17 cellular contexts compared by ENCODE assay signal in genomic region chr1:54347955-54348699, GRCh38. TPM values are rescaled to one million over a fixed set of nuclear protein-coding genes. Genes with fewer than 3 reads are reported as not detected.
DNase-seq lines count a peak whose midpoint lies in the region; ATAC-seq and TF ChIP-seq lines count a peak whose summit lies in the region.
"Had no signal": no experiment of that assay in that cellular context is flagged by ENCODE, and none has a peak within 500 bp of the region (broad histone marks: within the 10 kb centered on the region; RNA-seq: fewer than 3 reads in every experiment).

No MANE protein-coding gene starts in this region.

- DNase-seq in Caco-2 (peak; percentile 46 to 62), HuH-7.5 (ENCODE audit: low spot score) (peak; percentile 76), AML-193 (lab: John Stamatoyannopoulos, UW) (no peak), SW 1271 (lab: John Stamatoyannopoulos, UW) (no peak)
- DNase-seq in activated naive CD8-positive, alpha-beta T cell treated with anti-CD3 and anti-CD28 coated beads, Interleukin-2, amount 50 U/mL, for 24 hours = no peak
- DNase-seq in naive thymus-derived CD4-positive, alpha-beta T cell = no peak
- DNase-seq: activated naive CD4-positive, alpha-beta T cell; HCEC 1CT; kidney glomerular epithelial cell; occipital lobe; stimulated activated CD4-positive, alpha-beta T cell treated with anti-CD3 and anti-CD28 coated beads, Interleukin-2, amount 100 ng/mL, for 24 hours; stimulated activated naive CD4-positive, alpha-beta T cell had no signal

- H3K4me3 ChIP-seq in Caco-2 (ENCODE audit: low read depth, low read length) = no peak overlapping the region
- no peak overlapping the region for H3K4me3 ChIP-seq in naive thymus-derived CD4-positive, alpha-beta T cell (ENCODE audit: low read length)
- H3K4me3 ChIP-seq: SJSA1 had no signal

- no peak overlapping the region for H3K4me3 Mint-ChIP-seq in Caco-2 (ENCODE audit: unreplicated experiment)
- H3K4me3 Mint-ChIP-seq in activated naive CD8-positive, alpha-beta T cell treated with anti-CD3 and anti-CD28 coated beads, Interleukin-2, amount 50 U/mL, for 24 hours = no peak overlapping the region
- H3K4me3 Mint-ChIP-seq in naive thymus-derived CD4-positive, alpha-beta T cell = no peak overlapping the region

- no peaks in the 10 kb centered on the region for H3K4me1 Mint-ChIP-seq in Caco-2 (ENCODE audit: low read depth, unreplicated experiment)
- peaks cover 22% of the 10 kb centered on the region for H3K4me1 Mint-ChIP-seq in activated naive CD8-positive, alpha-beta T cell treated with anti-CD3 and anti-CD28 coated beads, Interleukin-2, amount 50 U/mL, for 24 hours
- peaks cover 37 to 84% (median 75%) of the 10 kb centered on the region in 7 donors for H3K4me1 Mint-ChIP-seq in naive thymus-derived CD4-positive, alpha-beta T cell

- H3K36me3 ChIP-seq in Caco-2 (ENCODE audit: control insufficient read depth, insufficient read depth, low read length) = no peaks in the 10 kb centered on the region
- peaks cover 0 to 4% (median 0%) of the 10 kb centered on the region in 3 experiments for H3K36me3 ChIP-seq in naive thymus-derived CD4-positive, alpha-beta T cell (ENCODE audit: control insufficient read depth in 2 of 3, insufficient read depth in 3 of 3, low read length in 3 of 3)

- no peaks in the 10 kb centered on the region for H3K27me3 ChIP-seq in Caco-2 (replicated peaks; ENCODE audit: control insufficient read depth, insufficient read depth, low read length)
- no peaks in the 10 kb centered on the region for H3K27me3 ChIP-seq in naive thymus-derived CD4-positive, alpha-beta T cell (ENCODE audit: control insufficient read depth in 2 of 2, insufficient read depth in 2 of 2, low read length in 2 of 2)
- H3K27me3 ChIP-seq: SJSA1 had no signal

- peaks cover 5% of the 10 kb centered on the region for H3K36me3 Mint-ChIP-seq in Caco-2 (ENCODE audit: insufficient read depth, unreplicated experiment)
- H3K36me3 Mint-ChIP-seq in activated naive CD8-positive, alpha-beta T cell treated with anti-CD3 and anti-CD28 coated beads, Interleukin-2, amount 50 U/mL, for 24 hours (ENCODE audit: low read depth) = peaks cover 3% of the 10 kb centered on the region
- H3K36me3 Mint-ChIP-seq in naive thymus-derived CD4-positive, alpha-beta T cell = peaks cover 0 to 19% (median 2%) of the 10 kb centered on the region in 5 donors

- no peaks in the 10 kb centered on the region for H3K27me3 Mint-ChIP-seq in Caco-2 (ENCODE audit: insufficient read depth, unreplicated experiment)
- H3K27me3 Mint-ChIP-seq in activated naive CD8-positive, alpha-beta T cell treated with anti-CD3 and anti-CD28 coated beads, Interleukin-2, amount 50 U/mL, for 24 hours = no peaks in the 10 kb centered on the region
- H3K27me3 Mint-ChIP-seq in naive thymus-derived CD4-positive, alpha-beta T cell = no peaks in the 10 kb centered on the region

- H3K9me3 ChIP-seq in Caco-2 = no peaks in the 10 kb centered on the region
- H3K9me3 ChIP-seq in naive thymus-derived CD4-positive, alpha-beta T cell (ENCODE audit: control insufficient read depth in 2 of 3, low read length in 3 of 3) = no peaks in the 10 kb centered on the region
- H3K9me3 ChIP-seq: SJSA1 had no signal

- peaks cover 12% of the 10 kb centered on the region for H3K4me1 ChIP-seq in Caco-2
- H3K4me1 ChIP-seq in naive thymus-derived CD4-positive, alpha-beta T cell (ENCODE audit: control insufficient read depth in 2 of 2, insufficient read depth in 2 of 2, low read length in 2 of 2) = peaks cover 0 to 5% of the 10 kb centered on the region in 2 donors

- ATAC-seq in activated naive CD8-positive, alpha-beta T cell treated with anti-CD3 and anti-CD28 coated beads, Interleukin-2, amount 50 U/mL, for 24 hours = peak; percentile 35
- ATAC-seq in naive thymus-derived CD4-positive, alpha-beta T cell = no peak
- ATAC-seq in HG03039 (IDR thresholded peaks at IDR 0.05; ENCODE audit: unreplicated experiment) = no peak
- ATAC-seq in HG02798 (IDR thresholded peaks at IDR 0.05; ENCODE audit: poor library complexity, unreplicated experiment) = no peak
- ATAC-seq: activated CD4-positive, CD25-positive, alpha-beta regulatory T cell treated with anti-CD3 and anti-CD28 coated beads, Interleukin-2, amount 50 U/mL, for 24 hours had no signal

- POLR2A ChIA-PET in Caco-2 (lab: Charles Lee) = no interaction called here
- POLR2A ChIA-PET in naive thymus-derived CD4-positive, alpha-beta T cell (lab: Charles Lee) = no interaction called here

- intact Hi-C loops in Caco-2 (cut with micrococcal nuclease; ENCODE audit: unreplicated experiment) = loop anchor here (5.0 kb wide), 1 partner anchor 34 kb away; no protein-coding TSS in a partner anchor
- intact Hi-C loops in naive thymus-derived CD4-positive, alpha-beta T cell (cut with micrococcal nuclease) = loop anchor here in 1 of 2 donors (1.0 kb wide), 1 partner anchor 8 kb away; no protein-coding TSS in a partner anchor

- TF ChIP-seq CTCF in Caco-2 (IDR thresholded peaks at IDR 0.05; ENCODE audit: insufficient read depth in 1 of 2, low read depth in 1 of 2, low read length in 1 of 2, severe bottlenecking in 1 of 2, unreplicated experiment in 1 of 2) = no peak

- no peak overlapping the region for H3K27ac ChIP-seq in naive thymus-derived CD4-positive, alpha-beta T cell (ENCODE audit: low read depth, low read length)
- H3K27ac ChIP-seq: KMS-11, SJSA1 had no signal

- CTCF ChIA-PET in Caco-2 (lab: Charles Lee) = no interaction called here
- CTCF ChIA-PET in naive thymus-derived CD4-positive, alpha-beta T cell (lab: Charles Lee) = no interaction called here

- peak overlapping the region; percentile 50 for H3K27ac Mint-ChIP-seq in Caco-2 (ENCODE audit: unreplicated experiment)
- H3K27ac Mint-ChIP-seq in activated naive CD8-positive, alpha-beta T cell treated with anti-CD3 and anti-CD28 coated beads, Interleukin-2, amount 50 U/mL, for 24 hours = no peak overlapping the region
- peak overlapping the region in 7 of 9 donors; percentile 19 to 66 (median 46) for H3K27ac Mint-ChIP-seq in naive thymus-derived CD4-positive, alpha-beta T cell

- no TSS peak for BruUV-seq in Caco-2 (replicated peaks; lab: Mats Ljungman, UMichigan)

- H3K9me3 Mint-ChIP-seq in Caco-2 (ENCODE audit: unreplicated experiment) = no peaks in the 10 kb centered on the region
- no peaks in the 10 kb centered on the region for H3K9me3 Mint-ChIP-seq in activated naive CD8-positive, alpha-beta T cell treated with anti-CD3 and anti-CD28 coated beads, Interleukin-2, amount 50 U/mL, for 24 hours
- peaks cover 0 to 1% (median 0%) of the 10 kb centered on the region in 11 donors for H3K9me3 Mint-ChIP-seq in naive thymus-derived CD4-positive, alpha-beta T cell

RNA-seq across cellular contexts. Expression of gene SSBP3, which starts 58.1 kb away (rescaled TPM):
- 40.6 and 42.1 TPM in 2 replicates for total RNA-seq in Caco-2 (2022)
- 100 to 1,000 TPM in 2 of 5 experiments, 10 to 100 TPM in 3; 69.4 to 124 (median 98.1) TPM for total RNA-seq in naive thymus-derived CD4-positive, alpha-beta T cell
- polyA plus RNA-seq in naive thymus-derived CD4-positive, alpha-beta T cell = 10 to 100 TPM; 19.4 to 21.3 TPM

Comparison
In these comparisons a context has a peak if more than half of its experiments do, and no peak if none do; other contexts are left out.
1. DNase-seq: peak in Caco-2 (2 of 2) and HuH-7.5 (single experiment); none in activated naive CD8-positive, alpha-beta T cell treated with anti-CD3 and anti-CD28 coated beads, Interleukin-2, amount 50 U/mL, for 24 hours (single experiment), naive thymus-derived CD4-positive, alpha-beta T cell (0 of 9), AML-193 (0 of 2) and SW 1271 (0 of 2).